ENCODE assay signal across 12 cellular contexts in genomic region chr7:94182066-94182465, GRCh38.
DNase-seq lines count a peak whose midpoint lies in the region; ATAC-seq, FAIRE-seq and TF ChIP-seq lines count a peak whose summit lies in the region.
"Had no signal": no experiment of that assay in that cellular context is flagged by ENCODE, and none has a peak within 500 bp of the region (broad histone marks: within the 10 kb centered on the region; RNA-seq: fewer than 3 reads in every experiment).

No MANE protein-coding gene starts in this region.

- FAIRE-seq in HTR-8/SVneo (lab: Jason Lieb, UNC) (peak; percentile 44), bronchial epithelial cell (lab: Jason Lieb, UNC) (no peak)

- CTCF ChIA-PET in AG04450 (lab: Charles Lee): interaction anchor here (1.0 to 1.5 kb wide), 3 partner anchors 107 to 279 kb away, joined by 4 to 6 read pairs (median 5); no protein-coding TSS in a partner anchor

- no peaks in the 10 kb centered on the region for H3K9me3 Mint-ChIP-seq in activated T-helper 2 cell treated with anti-CD3 and anti-CD28 coated beads, Interferon-gamma antibody, Interleukin-2, Interleukin-4, amounts not matched to agents 10 μg/mL and 5 μg/mL and 100 μg/mL, durations not matched to agents 14 hours and 24 hours and 36 hours
- peaks cover 3% of the 10 kb centered on the region for H3K9me3 Mint-ChIP-seq in stimulated activated effector memory CD8-positive, alpha-beta T cell treated with anti-CD3 and anti-CD28 coated beads, Interleukin-12 subunit alpha, Interleukin-12 subunit beta, amount 100 ng/mL, for 72 hours

- no peak overlapping the region for H3K4me3 Mint-ChIP-seq in activated T-helper 2 cell treated with anti-CD3 and anti-CD28 coated beads, Interferon-gamma antibody, Interleukin-2, Interleukin-4, amounts not matched to agents 10 μg/mL and 5 μg/mL and 100 μg/mL, durations not matched to agents 14 hours and 24 hours and 36 hours (ENCODE audit: low read depth)
- no peak overlapping the region for H3K4me3 Mint-ChIP-seq in stimulated activated effector memory CD8-positive, alpha-beta T cell treated with anti-CD3 and anti-CD28 coated beads, Interleukin-12 subunit alpha, Interleukin-12 subunit beta, amount 100 ng/mL, for 72 hours

- no peak for ATAC-seq in GM21515 (IDR thresholded peaks at IDR 0.05; ENCODE audit: unreplicated experiment)
- no peak for ATAC-seq in stimulated activated effector memory CD8-positive, alpha-beta T cell treated with anti-CD3 and anti-CD28 coated beads, Interleukin-12 subunit alpha, Interleukin-12 subunit beta, amount 100 ng/mL, for 72 hours

- no peaks in the 10 kb centered on the region for H3K27me3 ChIP-seq in AG04450 (ENCODE audit: control insufficient read depth, insufficient read depth, low read length)
- no peaks in the 10 kb centered on the region for H3K27me3 ChIP-seq in bronchial epithelial cell (ENCODE audit: control insufficient read depth, insufficient read depth, low read length)
- H3K27me3 ChIP-seq: tibial artery had no signal

- TF ChIP-seq CTCF in AG04450 (IDR thresholded peaks at IDR 0.05; ENCODE audit: low read depth, low read length): no peak
- TF ChIP-seq CTCF in bronchial epithelial cell (IDR thresholded peaks at IDR 0.05; ENCODE audit: insufficient read depth, low read length, severe bottlenecking): no peak

- peaks cover 7% of the 10 kb centered on the region for H3K4me1 Mint-ChIP-seq in activated T-helper 2 cell treated with anti-CD3 and anti-CD28 coated beads, Interferon-gamma antibody, Interleukin-2, Interleukin-4, amounts not matched to agents 10 μg/mL and 5 μg/mL and 100 μg/mL, durations not matched to agents 14 hours and 24 hours and 36 hours (ENCODE audit: low read depth)
- H3K4me1 Mint-ChIP-seq in stimulated activated effector memory CD8-positive, alpha-beta T cell treated with anti-CD3 and anti-CD28 coated beads, Interleukin-12 subunit alpha, Interleukin-12 subunit beta, amount 100 ng/mL, for 72 hours: no peaks in the 10 kb centered on the region

- H3K9me3 ChIP-seq in AG04450 (ENCODE audit: control insufficient read depth, insufficient read depth, low read length): no peaks in the 10 kb centered on the region
- H3K9me3 ChIP-seq: tibial artery had no signal

- peak overlapping the region; percentile 73 for H3K27ac ChIP-seq in AG04450 (ENCODE audit: low read depth, low read length)
- H3K27ac ChIP-seq: C4-2B had no signal

- H3K27me3 Mint-ChIP-seq in activated T-helper 2 cell treated with anti-CD3 and anti-CD28 coated beads, Interferon-gamma antibody, Interleukin-2, Interleukin-4, amounts not matched to agents 10 μg/mL and 5 μg/mL and 100 μg/mL, durations not matched to agents 14 hours and 24 hours and 36 hours (ENCODE audit: low read depth): peaks cover 3% of the 10 kb centered on the region

- H3K36me3 Mint-ChIP-seq in activated T-helper 2 cell treated with anti-CD3 and anti-CD28 coated beads, Interferon-gamma antibody, Interleukin-2, Interleukin-4, amounts not matched to agents 10 μg/mL and 5 μg/mL and 100 μg/mL, durations not matched to agents 14 hours and 24 hours and 36 hours (ENCODE audit: low read depth): no peaks in the 10 kb centered on the region
- no peaks in the 10 kb centered on the region for H3K36me3 Mint-ChIP-seq in stimulated activated effector memory CD8-positive, alpha-beta T cell treated with anti-CD3 and anti-CD28 coated beads, Interleukin-12 subunit alpha, Interleukin-12 subunit beta, amount 100 ng/mL, for 72 hours

- no peak overlapping the region for H3K27ac Mint-ChIP-seq in activated T-helper 2 cell treated with anti-CD3 and anti-CD28 coated beads, Interferon-gamma antibody, Interleukin-2, Interleukin-4, amounts not matched to agents 10 μg/mL and 5 μg/mL and 100 μg/mL, durations not matched to agents 14 hours and 24 hours and 36 hours
- H3K27ac Mint-ChIP-seq in stimulated activated effector memory CD8-positive, alpha-beta T cell treated with anti-CD3 and anti-CD28 coated beads, Interleukin-12 subunit alpha, Interleukin-12 subunit beta, amount 100 ng/mL, for 72 hours: no peak overlapping the region

- intact Hi-C loops in activated T-helper 2 cell treated with anti-CD3 and anti-CD28 coated beads, Interferon-gamma antibody, Interleukin-2, Interleukin-4, amounts not matched to agents 10 μg/mL and 5 μg/mL and 100 μg/mL, durations not matched to agents 14 hours and 24 hours and 36 hours (cut with micrococcal nuclease): no loop called here

- POLR2A ChIA-PET in AG04450 (lab: Yijun Ruan, JAX): interaction anchor here (1.2 kb wide), 1 partner anchor 52 kb away, joined by 4 read pairs; no protein-coding TSS in a partner anchor

- H3K36me3 ChIP-seq in bronchial epithelial cell (ENCODE audit: control insufficient read depth, insufficient read depth, low read length): no peaks in the 10 kb centered on the region
- H3K36me3 ChIP-seq: tibial artery had no signal

- H3K4me3 ChIP-seq in AG04450 (ENCODE audit: low read depth, low read length): no peak overlapping the region
- H3K4me3 ChIP-seq in bronchial epithelial cell (ENCODE audit: low read depth, low read length): no peak overlapping the region
- H3K4me3 ChIP-seq: tibial artery had no signal

- peak; percentile 77 for DNase-seq in AG04450 (ENCODE audit: low read depth, low spot score)
- no peak for DNase-seq in HTR-8/SVneo (ENCODE audit: insufficient read length, low spot score)
- peak; percentile 91 for DNase-seq in bronchial epithelial cell (ENCODE audit: low read depth)
- peak; percentile 69 for DNase-seq in islet precursor cell
- DNase-seq in activated T-helper 2 cell treated with anti-CD3 and anti-CD28 coated beads, Interferon-gamma antibody, Interleukin-2, Interleukin-4, amounts not matched to agents 10 μg/mL and 5 μg/mL and 100 μg/mL, durations not matched to agents 14 hours and 24 hours and 36 hours (ENCODE audit: low spot score): no peak
- DNase-seq in stimulated activated effector memory CD8-positive, alpha-beta T cell treated with anti-CD3 and anti-CD28 coated beads, Interleukin-12 subunit alpha, Interleukin-12 subunit beta, amount 100 ng/mL, for 72 hours (ENCODE audit: low spot score in 2 of 2): no peak
- no peak for DNase-seq in epidermal melanocyte (ENCODE audit: insufficient read length, low spot score)
- DNase-seq: NCI-H510A treated with DMSO at 0.1 percent for 48 hours, SIG-M5, tibial artery had no signal

Comparison
In these comparisons a context has a peak if more than half of its experiments do, and no peak if none do; other contexts are left out.
1. DNase-seq: peak in AG04450 (single experiment), bronchial epithelial cell (single experiment) and islet precursor cell (single experiment); none in HTR-8/SVneo (single experiment), activated T-helper 2 cell treated with anti-CD3 and anti-CD28 coated beads, Interferon-gamma antibody, Interleukin-2, Interleukin-4, amounts not matched to agents 10 μg/mL and 5 μg/mL and 100 μg/mL, durations not matched to agents 14 hours and 24 hours and 36 hours (single experiment), stimulated activated effector memory CD8-positive, alpha-beta T cell treated with anti-CD3 and anti-CD28 coated beads, Interleukin-12 subunit alpha, Interleukin-12 subunit beta, amount 100 ng/mL, for 72 hours (0 of 2) and epidermal melanocyte (single experiment).